In the genomic region with DNA sequence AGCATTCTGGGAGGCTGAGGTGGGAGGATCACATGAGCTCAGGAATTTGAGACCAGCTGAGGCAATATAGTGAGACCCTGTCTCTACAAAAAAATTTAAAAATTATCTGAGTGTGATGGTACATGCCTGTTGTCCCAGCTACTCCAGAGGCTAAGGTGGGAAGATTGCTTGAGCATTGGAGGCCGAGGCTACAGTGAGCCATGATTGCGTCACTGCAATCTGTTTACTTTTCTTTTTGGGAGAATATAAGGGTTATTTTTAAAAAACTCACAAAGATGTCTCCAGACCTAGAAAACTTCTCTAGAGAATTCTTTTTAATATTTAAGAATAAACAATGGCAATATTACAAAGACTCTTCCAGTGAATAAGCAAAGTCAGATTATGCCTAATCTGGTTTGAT, we compare ENCODE assay signal across 33 cellular contexts.
"Had no signal": no experiment of that assay in that cellular context is flagged by ENCODE, and none has a peak within 500 bp of the region (broad histone marks: within the 10 kb centered on the region; RNA-seq: fewer than 3 reads in every experiment).

No MANE protein-coding gene starts in this region.

- H3K27me3 ChIP-seq: adrenal gland, body of pancreas, brain microvascular endothelial cell, breast epithelium had no signal

- FAIRE-seq: astrocyte, TTC549 had no signal

- H3K9me3 ChIP-seq: adrenal gland, body of pancreas, breast epithelium had no signal

- H3K4me1 ChIP-seq: adrenal gland, body of pancreas, breast epithelium had no signal

- H3K36me3 ChIP-seq: adrenal gland, brain microvascular endothelial cell, breast epithelium had no signal

- H3K4me3 ChIP-seq: adrenal gland, body of pancreas, breast epithelium had no signal

- H3K27ac ChIP-seq: adrenal gland, body of pancreas, brain microvascular endothelial cell, breast epithelium, VCaP had no signal

- DNase-seq: activated B cell treated with CpG ODN at 0.5 μM for 24 hours; activated CD4-positive, alpha-beta memory T cell treated with anti-CD3 and anti-CD28 coated beads for 36 hours; activated CD4-positive, alpha-beta T cell treated with anti-CD3 and anti-CD28 coated beads for 4 hours; activated CD4-positive, alpha-beta T cell treated with anti-CD3 and anti-CD28 coated beads, Interleukin-2, amount 10 ng/mL, durations not matched to agents 24 days and 14 days; activated CD4-positive, alpha-beta T cell treated with anti-CD3 and anti-CD28 coated beads, Interleukin-2, amount 50 U/mL, for 1 hour; activated CD4-positive, alpha-beta T cell treated with anti-CD3 and anti-CD28 coated beads, Interleukin-2, amount 50 U/mL, for 4 hours; activated CD4-positive, CD25-positive, alpha-beta regulatory T cell treated with anti-CD3 and anti-CD28 coated beads, Interleukin-2, amount 50 U/mL, for 72 hours; activated CD8-positive, alpha-beta memory T cell treated with anti-CD3 and anti-CD28 coated beads, Interleukin-2, amount 50 U/mL, for 4 hours; activated CD8-positive, alpha-beta T cell treated with anti-CD3 and anti-CD28 coated beads for 36 hours; activated effector memory CD4-positive, alpha-beta T cell treated with anti-CD3 and anti-CD28 coated beads, Interleukin-2, amount 50 U/mL, for 16 hours; activated gamma-delta T cell treated with Interleukin-2 at 50 U/mL for 16 hours; activated naive CD4-positive, alpha-beta T cell; activated naive CD4-positive, alpha-beta T cell treated with anti-CD3 and anti-CD28 coated beads for 36 hours; activated naive CD4-positive, alpha-beta T cell treated with anti-CD3 and anti-CD28 coated beads, Interleukin-2, amount 50 U/mL, for 16 hours; activated naive CD8-positive, alpha-beta T cell treated with anti-CD3 and anti-CD28 coated beads for 36 hours; activated T-cell treated with anti-CD3 and anti-CD28 coated beads for 4 hours; activated T-cell treated with anti-CD3 and anti-CD28 coated beads, Interleukin-2, amount 50 U/mL, for 1 hour; activated T-cell treated with anti-CD3 and anti-CD28 coated beads, Interleukin-2, amount 50 U/mL, for 4 hours; activated T-cell treated with anti-CD3 and anti-CD28 coated beads, Interleukin-2, amount 50 U/mL, for 72 hours; adrenal gland; amniotic stem cell; aorta; body of pancreas; brain microvascular endothelial cell; central memory CD4-positive, alpha-beta T cell; T-helper 2 cell; T-helper 9 cell had no signal

- ATAC-seq: activated CD8-positive, alpha-beta T cell treated with anti-CD3 and anti-CD28 coated beads for 36 hours; activated naive CD4-positive, alpha-beta T cell treated with anti-CD3 and anti-CD28 coated beads, Interleukin-2, amount 50 U/mL, for 72 hours; activated T-cell treated with anti-CD3 and anti-CD28 coated beads, Interleukin-2, amount 50 U/mL, for 4 hours; activated T-cell treated with anti-CD3 and anti-CD28 coated beads, Interleukin-2, amount 50 U/mL, for 72 hours; activated T-helper 17 cell treated with anti-CD3 and anti-CD28 coated beads, Interleukin-2, amount 50 U/mL, for 72 hours; body of pancreas had no signal
